ENCODE assay signal across 25 cellular contexts in genomic region chr10:115950320-115950719, GRCh38.
A peak's percentile ranks its signal among the peaks of the same experiment; 100 is the strongest.
DNase-seq lines count a peak whose midpoint lies in the region; ATAC-seq and TF ChIP-seq lines count a peak whose summit lies in the region.
"Had no signal": no experiment of that assay in that cellular context is flagged by ENCODE, and none has a peak within 500 bp of the region (broad histone marks: within the 10 kb centered on the region; RNA-seq: fewer than 3 reads in every experiment).

No MANE protein-coding gene starts in this region.

- DNase-seq in HFFc6, result no peak
- DNase-seq in chondrocyte (ENCODE audit: low spot score), result no peak
- peak; percentile 8 to 88 for DNase-seq in lung microvascular endothelial cell (ENCODE audit: low read depth in 2 of 2)
- DNase-seq in T-cell, result no peak
- no peak for DNase-seq in foreskin melanocyte
- no peak for DNase-seq in A172 (ENCODE audit: low spot score)
- no peak for DNase-seq in NCI-H1694 treated with DMSO at 0.1 percent for 48 hours (lab: John Stamatoyannopoulos, UW)
- DNase-seq: activated CD4-positive, alpha-beta T cell treated with anti-CD3 and anti-CD28 coated beads for 1 hour; activated naive CD4-positive, alpha-beta T cell; activated T-cell treated with anti-CD3 and anti-CD28 coated beads, Interleukin-2, amount 50 U/mL, for 1 hour; effector CD4-positive, alpha-beta T cell; H7; left cardiac atrium; mesendoderm; naive thymus-derived CD4-positive, alpha-beta T cell; NCI-H1694; pancreas; stimulated activated CD4-positive, alpha-beta T cell treated with anti-CD3 and anti-CD28 coated beads, Interleukin-15, amount 100 ng/mL, for 24 hours; stomach; upper lobe of left lung had no signal

- no peak overlapping the region for H3K4me3 ChIP-seq in ACC112 (ENCODE audit: low read depth, low read length)
- H3K4me3 ChIP-seq: A549, pancreas, right atrium auricular region, stomach, upper lobe of left lung had no signal

- CTCF ChIA-PET in T-cell (lab: Charles Lee), result no interaction called here

- no peaks in the 10 kb centered on the region for H3K27me3 ChIP-seq in ACC112 (ENCODE audit: insufficient read depth, low read length)
- H3K27me3 ChIP-seq: pancreas, right atrium auricular region, stomach, upper lobe of left lung had no signal

- peak overlapping the region; percentile 28 for H2AFZ ChIP-seq in ACC112 (ENCODE audit: low read length, unreplicated experiment)

- no peaks in the 10 kb centered on the region for H3K27me3 Mint-ChIP-seq in HFFc6 (ENCODE audit: insufficient read depth)
- H3K27me3 Mint-ChIP-seq in chondrocyte (ENCODE audit: low read depth), result no peaks in the 10 kb centered on the region
- H3K27me3 Mint-ChIP-seq in T-cell, result no peaks in the 10 kb centered on the region
- H3K27me3 Mint-ChIP-seq: naive thymus-derived CD4-positive, alpha-beta T cell had no signal

- H3K4me3 Mint-ChIP-seq in HFFc6 (no peak overlapping the region), chondrocyte (ENCODE audit: unreplicated experiment) (peak overlapping the region; percentile 31), T-cell (no peak overlapping the region)
- H3K4me3 Mint-ChIP-seq: naive thymus-derived CD4-positive, alpha-beta T cell had no signal

- H3K36me3 Mint-ChIP-seq in HFFc6 (ENCODE audit: low read depth) (no peaks in the 10 kb centered on the region), chondrocyte (ENCODE audit: low read depth) (no peaks in the 10 kb centered on the region), T-cell (no peaks in the 10 kb centered on the region)
- H3K36me3 Mint-ChIP-seq: naive thymus-derived CD4-positive, alpha-beta T cell had no signal

- H3K27ac ChIP-seq in ACC112 (ENCODE audit: low read depth, low read length), result peak overlapping the region; percentile 59
- H3K27ac ChIP-seq: C4-2B, pancreas, right atrium auricular region, stomach, upper lobe of left lung had no signal

- peaks cover 55% of the 10 kb centered on the region for H3K4me1 ChIP-seq in ACC112 (ENCODE audit: control insufficient read depth, insufficient read depth, low read length, unreplicated experiment)
- H3K4me1 ChIP-seq: right atrium auricular region, upper lobe of left lung had no signal

- ATAC-seq in T-cell (replicated peaks in 1 of 4), result no peak
- ATAC-seq: A549; esophagus mucosa; naive thymus-derived CD4-positive, alpha-beta T cell had no signal

- H3K9me3 Mint-ChIP-seq in HFFc6 (no peaks in the 10 kb centered on the region), chondrocyte (ENCODE audit: low read depth) (no peaks in the 10 kb centered on the region), T-cell (no peaks in the 10 kb centered on the region)

- POLR2A ChIA-PET in T-cell (lab: Charles Lee), result no interaction called here

- TF ChIP-seq CTCF in HFFc6 (IDR thresholded peaks at IDR 0.05), result no peak
- no peak for TF ChIP-seq CTCF in chondrocyte (IDR thresholded peaks at IDR 0.05)

- H3K27ac Mint-ChIP-seq in HFFc6, result peak overlapping the region; percentile 29
- peak overlapping the region; percentile 75 for H3K27ac Mint-ChIP-seq in chondrocyte (ENCODE audit: unreplicated experiment)
- H3K27ac Mint-ChIP-seq in T-cell, result no peak overlapping the region
- H3K27ac Mint-ChIP-seq: naive thymus-derived CD4-positive, alpha-beta T cell had no signal

- peaks cover 78% of the 10 kb centered on the region for H3K4me1 Mint-ChIP-seq in HFFc6 (ENCODE audit: low read depth)
- H3K4me1 Mint-ChIP-seq in chondrocyte (ENCODE audit: low read depth), result peaks cover 68% of the 10 kb centered on the region
- H3K4me1 Mint-ChIP-seq in T-cell, result no peaks in the 10 kb centered on the region
- H3K4me1 Mint-ChIP-seq: naive thymus-derived CD4-positive, alpha-beta T cell had no signal

- H3K36me3 ChIP-seq in ACC112 (ENCODE audit: insufficient read depth, low read length), result no peaks in the 10 kb centered on the region
- H3K36me3 ChIP-seq: pancreas, right atrium auricular region, stomach, upper lobe of left lung had no signal

- no peaks in the 10 kb centered on the region for H3K79me2 ChIP-seq in ACC112 (ENCODE audit: control insufficient read depth, insufficient read depth, low read length, unreplicated experiment)

Comparison
In these comparisons a context has a peak if more than half of its experiments do, and no peak if none do; other contexts are left out.
1. DNase-seq: peak in lung microvascular endothelial cell (2 of 2); none in HFFc6 (single experiment), chondrocyte (single experiment), T-cell (0 of 34), foreskin melanocyte (single experiment), A172 (single experiment) and NCI-H1694 treated with DMSO at 0.1 percent for 48 hours (single experiment).
2. H3K27ac Mint-ChIP-seq: peak in HFFc6 (single experiment) and chondrocyte (single experiment); none in T-cell (0 of 2).